13 cellular contexts compared by ENCODE assay signal in genomic region chr13:44868397-44868796, GRCh38.
DNase-seq lines count a peak whose midpoint lies in the region; ATAC-seq, FAIRE-seq and TF ChIP-seq lines count a peak whose summit lies in the region.
"Had no signal": no experiment of that assay in that cellular context is flagged by ENCODE, and none has a peak within 500 bp of the region (broad histone marks: within the 10 kb centered on the region; RNA-seq: fewer than 3 reads in every experiment).

No MANE protein-coding gene starts in this region.

- H3K4me1 Mint-ChIP-seq in CD4-positive, alpha-beta memory T cell: no peaks in the 10 kb centered on the region
- H3K4me1 Mint-ChIP-seq in mesothelial cell of epicardium: no peaks in the 10 kb centered on the region
- H3K4me1 Mint-ChIP-seq: naive thymus-derived CD4-positive, alpha-beta T cell had no signal

- ATAC-seq in GM18868 (IDR thresholded peaks at IDR 0.05; ENCODE audit: unreplicated experiment) (peak; percentile 83), GM21576 (IDR thresholded peaks at IDR 0.05; ENCODE audit: unreplicated experiment) (peak; percentile 64), HG03354 (IDR thresholded peaks at IDR 0.05; ENCODE audit: poor library complexity, severe bottlenecking, unreplicated experiment) (peak; percentile 93)
- ATAC-seq: naive thymus-derived CD4-positive, alpha-beta T cell had no signal

- DNase-seq in CD4-positive, alpha-beta memory T cell: no peak
- DNase-seq in mesothelial cell of epicardium (ENCODE audit: low spot score in 2 of 2, unreplicated experiment in 2 of 2) (no peak), HTR-8/SVneo (ENCODE audit: insufficient read length, low spot score) (no peak), DMS 273 treated with DMSO at 0.1 percent for 48 hours (lab: John Stamatoyannopoulos, UW) (no peak)
- DNase-seq: H9; naive thymus-derived CD4-positive, alpha-beta T cell; stimulated activated CD8-positive, alpha-beta memory T cell treated with anti-CD3 and anti-CD28 coated beads, Interleukin-4, amount 100 ng/mL, for 48 hours had no signal

- H3K36me3 ChIP-seq in CD4-positive, alpha-beta memory T cell (ENCODE audit: insufficient read depth, low read length): no peaks in the 10 kb centered on the region

- POLR2A ChIA-PET in CD4-positive, alpha-beta memory T cell (lab: Charles Lee; ENCODE audit: partially characterized antibody): no interaction called here

- no peaks in the 10 kb centered on the region for H3K9me3 ChIP-seq in CD4-positive, alpha-beta memory T cell (ENCODE audit: control insufficient read depth in 1 of 2, low read length in 2 of 2)

- peak overlapping the region in 1 of 7 donors; percentile 40 for H3K27ac Mint-ChIP-seq in CD4-positive, alpha-beta memory T cell
- no peak overlapping the region for H3K27ac Mint-ChIP-seq in mesothelial cell of epicardium
- H3K27ac Mint-ChIP-seq: activated T-helper 1 cell treated with anti-CD3 and anti-CD28 coated beads, Interleukin-12 subunit alpha, Interleukin-12 subunit beta, Interleukin-2, Interleukin-4 antibody, amounts not matched to agents 30 ng/mL and 10 ng/mL and 1 ng/mL, durations not matched to agents 14 hours and 24 hours and 36 hours; naive thymus-derived CD4-positive, alpha-beta T cell had no signal

- TF ChIP-seq CTCF in 22Rv1 (IDR thresholded peaks at IDR 0.05) (no peak), mesothelial cell of epicardium (IDR thresholded peaks at IDR 0.05; ENCODE audit: unreplicated experiment) (no peak)

- peaks cover 8 to 13% of the 10 kb centered on the region in 2 donors for H3K27me3 Mint-ChIP-seq in CD4-positive, alpha-beta memory T cell
- peaks cover 12% of the 10 kb centered on the region for H3K27me3 Mint-ChIP-seq in mesothelial cell of epicardium (ENCODE audit: low read depth)

- no peaks in the 10 kb centered on the region for H3K27me3 ChIP-seq in CD4-positive, alpha-beta memory T cell (ENCODE audit: insufficient read depth, low read length)

- H3K4me3 ChIP-seq in CD4-positive, alpha-beta memory T cell (ENCODE audit: low read length in 2 of 2): no peak overlapping the region

- CTCF ChIA-PET in CD4-positive, alpha-beta memory T cell (lab: Charles Lee; ENCODE audit: partially characterized antibody): no interaction called here

- H3K9me3 Mint-ChIP-seq in CD4-positive, alpha-beta memory T cell: peaks cover 2 to 4% (median 3%) of the 10 kb centered on the region in 8 donors
- peaks cover 10% of the 10 kb centered on the region for H3K9me3 Mint-ChIP-seq in mesothelial cell of epicardium
- H3K9me3 Mint-ChIP-seq: activated T-helper 1 cell treated with anti-CD3 and anti-CD28 coated beads, Interleukin-12 subunit alpha, Interleukin-12 subunit beta, Interleukin-2, Interleukin-4 antibody, amounts not matched to agents 30 ng/mL and 10 ng/mL and 1 ng/mL, durations not matched to agents 14 hours and 24 hours and 36 hours had no signal

- no peaks in the 10 kb centered on the region for H3K4me1 ChIP-seq in CD4-positive, alpha-beta memory T cell (ENCODE audit: insufficient read depth, low read length)

- no peak overlapping the region for H3K4me3 Mint-ChIP-seq in CD4-positive, alpha-beta memory T cell
- H3K4me3 Mint-ChIP-seq in mesothelial cell of epicardium: no peak overlapping the region
- H3K4me3 Mint-ChIP-seq: activated T-helper 1 cell treated with anti-CD3 and anti-CD28 coated beads, Interleukin-12 subunit alpha, Interleukin-12 subunit beta, Interleukin-2, Interleukin-4 antibody, amounts not matched to agents 30 ng/mL and 10 ng/mL and 1 ng/mL, durations not matched to agents 14 hours and 24 hours and 36 hours; H9; naive thymus-derived CD4-positive, alpha-beta T cell had no signal

- peaks cover 2 to 3% of the 10 kb centered on the region in 2 donors for H3K36me3 Mint-ChIP-seq in CD4-positive, alpha-beta memory T cell
- no peaks in the 10 kb centered on the region for H3K36me3 Mint-ChIP-seq in mesothelial cell of epicardium

- intact Hi-C loops in CD4-positive, alpha-beta memory T cell (cut with micrococcal nuclease): no loop called here

- peak overlapping the region; percentile 3; the same call in 1 of the 2 replicates for H3K27ac ChIP-seq in 22Rv1
- H3K27ac ChIP-seq in CD4-positive, alpha-beta memory T cell (ENCODE audit: low read depth, low read length): no peak overlapping the region

- no peak for FAIRE-seq in HTR-8/SVneo (lab: Jason Lieb, UNC)
- FAIRE-seq: islet of Langerhans had no signal
